In the genomic region with DNA sequence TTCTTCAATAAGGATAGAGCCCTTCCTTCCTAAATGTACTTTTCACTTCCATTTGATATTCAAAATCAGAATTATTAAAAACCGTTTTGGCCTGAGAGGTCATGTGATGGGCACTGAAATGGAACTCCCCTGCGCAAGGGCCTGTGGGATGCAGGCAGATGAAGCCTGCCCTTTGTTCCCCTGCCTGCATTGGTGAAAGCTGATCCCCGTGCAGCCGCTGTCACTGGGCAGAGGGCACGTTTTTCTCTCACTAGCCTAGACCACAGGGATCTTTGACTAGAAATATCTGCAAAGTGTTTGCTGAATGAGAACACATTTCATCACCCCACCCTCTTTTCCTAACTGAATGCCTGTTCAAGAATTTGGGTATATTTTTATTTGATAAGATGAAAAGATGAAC, we compare ENCODE assay signal across 15 cellular contexts.
DNase-seq lines count a peak whose midpoint lies in the region; TF ChIP-seq lines count a peak whose summit lies in the region.
"Had no signal": no experiment of that assay in that cellular context is flagged by ENCODE, and none has a peak within 500 bp of the region (broad histone marks: within the 10 kb centered on the region; RNA-seq: fewer than 3 reads in every experiment).

No MANE protein-coding gene starts in this region.

- no peaks in the 10 kb centered on the region for H3K4me1 ChIP-seq in ascending aorta
- H3K4me1 ChIP-seq: Caco-2, tibial artery had no signal

- H3K27ac Mint-ChIP-seq in progenitor cell of endocrine pancreas = peak overlapping the region; percentile 43
- H3K27ac Mint-ChIP-seq: activated naive CD8-positive, alpha-beta T cell treated with anti-CD3 and anti-CD28 coated beads, Interleukin-2, amount 10 ng/mL, durations not matched to agents 7 days and 5 days had no signal

- no peak overlapping the region for H3K4me3 ChIP-seq in ascending aorta
- H3K4me3 ChIP-seq: tibial artery had no signal

- peaks cover 9% of the 10 kb centered on the region for H3K9me3 Mint-ChIP-seq in progenitor cell of endocrine pancreas (ENCODE audit: low read depth)

- intact Hi-C loops in ascending aorta (cut with DNase I) = no loop called here

- TF ChIP-seq CTCF in progenitor cell of endocrine pancreas (IDR thresholded peaks at IDR 0.05; ENCODE audit: unreplicated experiment) = no peak
- no peak for TF ChIP-seq CTCF in ascending aorta (IDR thresholded peaks at IDR 0.05)

- H3K4me3 Mint-ChIP-seq in progenitor cell of endocrine pancreas (ENCODE audit: low read depth) = no peak overlapping the region
- H3K4me3 Mint-ChIP-seq: activated naive CD8-positive, alpha-beta T cell treated with anti-CD3 and anti-CD28 coated beads, Interleukin-2, amount 10 ng/mL, durations not matched to agents 7 days and 5 days had no signal

- H3K36me3 Mint-ChIP-seq in progenitor cell of endocrine pancreas (ENCODE audit: insufficient read depth) = peaks cover 1% of the 10 kb centered on the region

- no peak overlapping the region for H3K27ac ChIP-seq in ascending aorta
- H3K27ac ChIP-seq: tibial artery, VCaP had no signal

- no peaks in the 10 kb centered on the region for H3K36me3 ChIP-seq in ascending aorta
- H3K36me3 ChIP-seq: tibial artery had no signal

- no peaks in the 10 kb centered on the region for H3K9me3 ChIP-seq in ascending aorta
- H3K9me3 ChIP-seq: tibial artery had no signal

- H3K27me3 ChIP-seq in ascending aorta = no peaks in the 10 kb centered on the region
- H3K27me3 ChIP-seq: tibial artery had no signal

- no peaks in the 10 kb centered on the region for H3K27me3 Mint-ChIP-seq in progenitor cell of endocrine pancreas

- peak; percentile 41 for DNase-seq in HT-29 (ENCODE audit: low spot score)
- peak; percentile 45 to 71 for DNase-seq in NCI-H526 (lab: John Stamatoyannopoulos, UW)
- peak; percentile 33 for DNase-seq in fibroblast of peridontal ligament (ENCODE audit: extremely low read depth)
- no peak for DNase-seq in progenitor cell of endocrine pancreas (ENCODE audit: low spot score, unreplicated experiment)
- no peak for DNase-seq in kidney glomerular epithelial cell (lab: John Stamatoyannopoulos, UW)
- DNase-seq in activated gamma-delta T cell treated with Interleukin-2 at 50 U/mL for 16 hours = no peak
- DNase-seq in ascending aorta (ENCODE audit: low spot score in 2 of 2) = no peak
- DNase-seq: activated naive CD8-positive, alpha-beta T cell treated with anti-CD3 and anti-CD28 coated beads, Interleukin-2, amount 10 ng/mL, durations not matched to agents 7 days and 5 days; Caco-2; cortex of kidney; naive B cell; NCI-H524 treated with DMSO at 0.1 percent for 48 hours; stimulated activated CD4-positive, alpha-beta T cell treated with anti-CD3 and anti-CD28 coated beads, Interleukin-15, amount 100 ng/mL, for 24 hours; tibial artery had no signal

- H3K4me1 Mint-ChIP-seq in progenitor cell of endocrine pancreas (ENCODE audit: low read depth) = peaks cover 33% of the 10 kb centered on the region
- H3K4me1 Mint-ChIP-seq: activated naive CD8-positive, alpha-beta T cell treated with anti-CD3 and anti-CD28 coated beads, Interleukin-2, amount 10 ng/mL, durations not matched to agents 7 days and 5 days; naive B cell had no signal

Comparison
In these comparisons a context has a peak if more than half of its experiments do, and no peak if none do; other contexts are left out.
1. DNase-seq: peak in HT-29 (single experiment), NCI-H526 (2 of 2) and fibroblast of peridontal ligament (single experiment); none in progenitor cell of endocrine pancreas (single experiment), kidney glomerular epithelial cell (single experiment), activated gamma-delta T cell treated with Interleukin-2 at 50 U/mL for 16 hours (single experiment) and ascending aorta (0 of 2).